28 cellular contexts compared by ENCODE assay signal in genomic region chr7:122455108-122455507, GRCh38.
"Had no signal": no experiment of that assay in that cellular context is flagged by ENCODE, and none has a peak within 500 bp of the region (broad histone marks: within the 10 kb centered on the region; RNA-seq: fewer than 3 reads in every experiment).

No MANE protein-coding gene starts in this region.

- H3K4me1 ChIP-seq: gastrocnemius medialis, pancreas, psoas muscle, suprapubic skin, tibial artery, upper lobe of right lung had no signal

- H3K36me3 ChIP-seq: gastrocnemius medialis, suprapubic skin had no signal

- H3K9me3 Mint-ChIP-seq: nephron; stimulated activated naive B cell treated with anti-CD40 and anti-IgM and Interleukin-4, amounts not matched to agents 10 μg/mL and 1 μg/mL and 100 μg/mL, for 72 hours had no signal

- H3K27ac Mint-ChIP-seq: activated naive CD8-positive, alpha-beta T cell; nephron; stimulated activated naive B cell treated with anti-CD40 and anti-IgM and Interleukin-4, amounts not matched to agents 10 μg/mL and 1 μg/mL and 100 μg/mL, for 72 hours had no signal

- FAIRE-seq: colon, keratinocyte, pancreas had no signal

- H3K27ac ChIP-seq: dorsolateral prefrontal cortex, gastrocnemius medialis, pancreas, psoas muscle, suprapubic skin, tibial artery, upper lobe of right lung had no signal

- H3K36me3 Mint-ChIP-seq: activated naive CD8-positive, alpha-beta T cell; stimulated activated naive B cell treated with anti-CD40 and anti-IgM and Interleukin-4, amounts not matched to agents 10 μg/mL and 1 μg/mL and 100 μg/mL, for 72 hours had no signal

- H3K27me3 Mint-ChIP-seq: activated naive CD8-positive, alpha-beta T cell; stimulated activated naive B cell treated with anti-CD40 and anti-IgM and Interleukin-4, amounts not matched to agents 10 μg/mL and 1 μg/mL and 100 μg/mL, for 72 hours had no signal

- H3K4me3 Mint-ChIP-seq: activated naive CD8-positive, alpha-beta T cell; nephron; stimulated activated naive B cell treated with anti-CD40 and anti-IgM and Interleukin-4, amounts not matched to agents 10 μg/mL and 1 μg/mL and 100 μg/mL, for 72 hours had no signal

- H3K27me3 ChIP-seq: dorsolateral prefrontal cortex, gastrocnemius medialis, pancreas, suprapubic skin, tibial artery, upper lobe of right lung had no signal

- H3K4me2 ChIP-seq: smooth muscle cell had no signal

- ATAC-seq: gastrocnemius medialis; left cardiac atrium; left ventricle myocardium superior; pancreas; psoas muscle; stimulated activated naive B cell treated with anti-CD40 and anti-IgM and Interleukin-4, amounts not matched to agents 10 μg/mL and 1 μg/mL and 100 μg/mL, for 72 hours; upper lobe of right lung had no signal

- DNase-seq: activated CD4-positive, alpha-beta T cell treated with anti-CD3 and anti-CD28 coated beads for 4 hours; activated CD4-positive, alpha-beta T cell treated with anti-CD3 and anti-CD28 coated beads, Interleukin-2, amount 50 U/mL, for 48 hours; activated CD8-positive, alpha-beta memory T cell treated with anti-CD3 and anti-CD28 coated beads for 24 hours; activated effector memory CD4-positive, alpha-beta T cell treated with Interleukin-2 at 50 U/mL for 16 hours; activated naive CD4-positive, alpha-beta T cell treated with Interleukin-2 at 50 U/mL for 16 hours; anterior cingulate cortex; dorsolateral prefrontal cortex; effector memory CD4-positive, alpha-beta T cell; erythroblast; gastrocnemius medialis; head of caudate nucleus; hippocampal formation; left cardiac atrium; left ventricle myocardium superior; nucleus accumbens; pancreas; psoas muscle; stimulated activated CD4-positive, alpha-beta T cell treated with anti-CD3 and anti-CD28 coated beads, Interleukin-15, amount 100 ng/mL, for 24 hours; stimulated activated CD4-positive, alpha-beta T cell treated with anti-CD3 and anti-CD28 coated beads, Interleukin-2, amount 100 ng/mL, for 24 hours; stimulated activated naive B cell treated with anti-CD40 and anti-IgM and Interleukin-4, amounts not matched to agents 10 μg/mL and 1 μg/mL and 100 μg/mL, for 72 hours; tibial artery; upper lobe of right lung had no signal

- H3K9me3 ChIP-seq: gastrocnemius medialis, pancreas, psoas muscle, suprapubic skin, tibial artery, upper lobe of right lung had no signal

- H3K4me3 ChIP-seq: dorsolateral prefrontal cortex, gastrocnemius medialis, pancreas, psoas muscle, smooth muscle cell, suprapubic skin, tibial artery, upper lobe of right lung had no signal

- H3K4me1 Mint-ChIP-seq: nephron; stimulated activated naive B cell treated with anti-CD40 and anti-IgM and Interleukin-4, amounts not matched to agents 10 μg/mL and 1 μg/mL and 100 μg/mL, for 72 hours had no signal
